Comparison of ENCODE assay signal across 14 cellular contexts in the genomic region with DNA sequence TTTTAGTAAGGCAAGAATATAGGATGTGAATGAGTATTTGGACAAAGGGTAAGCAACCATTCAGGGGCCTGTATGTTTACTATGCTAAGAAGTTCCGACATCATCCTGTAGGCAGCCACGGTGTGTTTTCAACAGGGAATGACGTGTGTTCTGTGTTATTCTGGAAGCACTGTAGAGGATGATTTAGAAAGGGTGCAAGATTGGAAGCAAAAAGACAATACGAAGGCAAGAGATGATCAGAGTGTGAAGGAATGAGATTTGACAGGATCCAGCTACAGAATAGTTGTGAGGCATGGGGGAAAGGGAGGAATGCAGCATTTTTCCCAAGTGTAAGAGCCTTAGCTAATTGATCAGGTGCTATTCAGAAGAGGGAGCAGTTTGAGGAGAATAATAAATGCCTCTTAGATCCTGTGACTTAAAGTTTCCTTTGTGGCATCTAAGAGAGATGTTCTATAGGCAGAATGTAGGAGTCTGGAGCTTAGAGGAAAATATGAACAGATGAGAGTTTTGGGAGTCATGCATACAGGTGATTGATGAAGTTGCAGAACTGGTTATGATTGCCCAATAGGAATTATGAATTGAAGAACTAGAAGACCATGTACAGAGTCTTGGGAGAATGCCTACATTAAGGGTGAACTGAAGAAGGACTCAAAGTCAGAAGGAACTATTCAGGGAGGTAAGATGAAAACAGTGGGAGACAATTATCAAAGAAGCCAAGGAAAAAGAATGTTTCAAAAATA. TPM values are rescaled to one million over a fixed set of nuclear protein-coding genes. Genes with fewer than 3 reads are reported as not detected.
DNase-seq lines count a peak whose midpoint lies in the region; ATAC-seq, FAIRE-seq and TF ChIP-seq lines count a peak whose summit lies in the region.
"Had no signal": no experiment of that assay in that cellular context is flagged by ENCODE, and none has a peak within 500 bp of the region (broad histone marks: within the 10 kb centered on the region; RNA-seq: fewer than 3 reads in every experiment).

No MANE protein-coding gene starts in this region.

- H2AFZ ChIP-seq in IMR-90 (replicated peaks; ENCODE audit: low read length, poor library complexity) (no peak overlapping the region), GM12878 (ENCODE audit: control insufficient read depth, low read depth, low read length) (no peak overlapping the region)

- TF ChIP-seq RAD21 in IMR-90 (IDR thresholded peaks at IDR 0.05; ENCODE audit: low read length) (no peak), GM12878 (IDR thresholded peaks at IDR 0.05; ENCODE audit: insufficient read depth, low read depth, low read length) (no peak)

- no peak for FAIRE-seq in GM12878 (lab: Jason Lieb, UNC)
- FAIRE-seq: D721Med had no signal

- peaks cover 65% of the 10 kb centered on the region for H3K36me3 Mint-ChIP-seq in CD4-positive, alpha-beta T cell (ENCODE audit: low read depth)
- H3K36me3 Mint-ChIP-seq in mesothelial cell of epicardium = peaks cover 23% of the 10 kb centered on the region

- peak overlapping the region; percentile 96 for H3K27ac Mint-ChIP-seq in CD4-positive, alpha-beta T cell
- H3K27ac Mint-ChIP-seq in mesothelial cell of epicardium = peak overlapping the region; percentile 98

- H3K9me3 Mint-ChIP-seq in CD4-positive, alpha-beta T cell = no peaks in the 10 kb centered on the region
- H3K9me3 Mint-ChIP-seq in mesothelial cell of epicardium = no peaks in the 10 kb centered on the region
- H3K9me3 Mint-ChIP-seq: naive B cell had no signal

- H2BK15ac ChIP-seq in IMR-90 (ENCODE audit: low read depth, low read length) = no peak overlapping the region

- no peaks in the 10 kb centered on the region for H3K27me3 Mint-ChIP-seq in CD4-positive, alpha-beta T cell
- H3K27me3 Mint-ChIP-seq in mesothelial cell of epicardium (ENCODE audit: low read depth) = no peaks in the 10 kb centered on the region
- H3K27me3 Mint-ChIP-seq: naive B cell had no signal

- intact Hi-C loops in CD4-positive, alpha-beta T cell (cut with DNase I, micrococcal nuclease) = loop anchor here (5.0 to 10.0 kb wide), 4 partner anchors 156 to 1476 kb away; a partner anchor contains a TSS
- intact Hi-C loops in IMR-90 (cut with micrococcal nuclease) = no loop called here
- intact Hi-C loops in GM12878 (cut with micrococcal nuclease; ENCODE audit: unreplicated experiment) = loop anchor here (5.0 kb wide), 3 partner anchors 36 to 504 kb away; partner anchors contain the start of gene KLF9
- intact Hi-C loops in left colon (cut with DNase I, micrococcal nuclease) = loop anchor here in 1 of 2 donors (10.0 kb wide), 1 partner anchor 74 kb away; no protein-coding TSS in a partner anchor

- H3K4me3 ChIP-seq in IMR-90 (ENCODE audit: insufficient read depth, low read depth, low read length) = no peak overlapping the region
- peak overlapping the region; percentile 85 for H3K4me3 ChIP-seq in GM12878
- H3K4me3 ChIP-seq: thyroid gland had no signal

- dilution Hi-C loops in IMR-90 (cut with HindIII; ENCODE audit: low sequenced_read_pairs, unreplicated experiment) = no loop called here

- no peak overlapping the region for H3K18ac ChIP-seq in IMR-90 (ENCODE audit: low read depth, low read length)

- TF ChIP-seq POLR2A in IMR-90 (IDR thresholded peaks at IDR 0.05; ENCODE audit: low read depth, low read length) (0 out of 2 replicates have a peak, but pooled peaks have one; percentile 19), GM12878 (IDR thresholded peaks at IDR 0.05; ENCODE audit: low read depth, low read length) (no peak)

- H3K4ac ChIP-seq in IMR-90 (ENCODE audit: low read depth, low read length) = no peak overlapping the region; the same call in 1 of the 2 replicates

- no peak overlapping the region for H2BK120ac ChIP-seq in IMR-90 (ENCODE audit: low read depth, low read length)

- no peak overlapping the region for H2AK9ac ChIP-seq in IMR-90 (replicated peaks; ENCODE audit: low read depth, low read length, poor library complexity)

- WGBS in IMR-90 (ENCODE audit: extremely low coverage in 2 of 2, insufficient read length in 1 of 2), 2 experiments = 83% methylated on average over 4 of the region's 4 CpGs; no CpG with 5 or more reads in 1 of the 2 experiments
- 97% methylated on average over 4 of the region's 4 CpGs for WGBS in GM12878 (ENCODE audit: insufficient coverage, insufficient replicate concordance, low lambda C conversion rate, missing lambda C conversion rate)

- H2BK20ac ChIP-seq in IMR-90 (ENCODE audit: low read depth, low read length) = no peak overlapping the region

- peaks cover 22 to 67% of the 10 kb centered on the region in 2 experiments for H3K79me1 ChIP-seq in IMR-90 (ENCODE audit: low read depth in 1 of 2, low read length in 2 of 2)

- CTCF ChIA-PET in CD4-positive, alpha-beta T cell (lab: Charles Lee) = no interaction called here
- CTCF ChIA-PET in IMR-90 (lab: Yijun Ruan, JAX) = no interaction called here
- CTCF ChIA-PET in GM12878 (lab: Yijun Ruan, JAX) = interaction anchor here (1.0 to 1.2 kb wide), 2 partner anchors 79 to 341 kb away, joined by 3 to 4 read pairs; no protein-coding TSS in a partner anchor

- peak overlapping the region; percentile 23 for H2BK5ac ChIP-seq in IMR-90 (ENCODE audit: low read depth, low read length, poor library complexity, severe bottlenecking)

- POLR2A ChIA-PET in CD4-positive, alpha-beta T cell (lab: Charles Lee) = interaction anchor here (1.2 to 2.8 kb wide), 2 partner anchors 10 to 158 kb away, joined by 3 to 8 read pairs; no protein-coding TSS in a partner anchor
- POLR2A ChIA-PET in IMR-90 (lab: Charles Lee; ENCODE audit: unreplicated experiment) = no interaction called here
- POLR2A ChIA-PET in GM12878 (lab: Charles Lee) = interaction anchor here (1.1 to 1.4 kb wide), 2 partner anchors 146 to 153 kb away, joined by 3 to 4 read pairs; partner anchors contain the start of gene KLF9

- in situ Hi-C loops in IMR-90 (cut with MboI; ENCODE audit: low sequenced_read_pairs) = no loop called here
- in situ Hi-C loops in GM12878 (cut with MboI) = loop anchor here (5.0 to 25.0 kb wide), 3 partner anchors 156 to 1651 kb away; partner anchors contain the start of genes ABHD17B, C9orf85 and PTAR1

- H4K5ac ChIP-seq in IMR-90 (ENCODE audit: low read depth, low read length) = no peak overlapping the region; the same call in 1 of the 2 replicates

- no peak for ATAC-seq in CD4-positive, alpha-beta T cell (ENCODE audit: poor library complexity)
- ATAC-seq in IMR-90 (ENCODE audit: low read depth) (no peak), GM12878 (no peak), left colon (no peak), HG03342 (IDR thresholded peaks at IDR 0.05; ENCODE audit: unreplicated experiment) (no peak), HG03439 (IDR thresholded peaks at IDR 0.05; ENCODE audit: unreplicated experiment) (no peak)

- no peak overlapping the region for H3K14ac ChIP-seq in IMR-90 (replicated peaks; ENCODE audit: low read depth, low read length)

- H3K9me3 ChIP-seq in CD4-positive, alpha-beta T cell (ENCODE audit: control insufficient read depth, low read length) = no peaks in the 10 kb centered on the region
- H3K9me3 ChIP-seq in IMR-90 (ENCODE audit: control insufficient read depth, insufficient read depth, low read length) (0 out of 2 replicates have a peak, but pooled peaks cover 2% of the 10 kb centered on the region), GM12878 (replicated peaks; ENCODE audit: control insufficient read depth, insufficient read depth, low read length) (no peaks in the 10 kb centered on the region; the same call in 2 of the 3 replicates)
- H3K9me3 ChIP-seq: thyroid gland had no signal

- H4K20me1 ChIP-seq in IMR-90 (ENCODE audit: insufficient read depth, low read length) (peaks cover 25% of the 10 kb centered on the region), GM12878 (ENCODE audit: control insufficient read depth, insufficient read depth) (no peaks in the 10 kb centered on the region)

- no peak overlapping the region for H2AK5ac ChIP-seq in IMR-90 (ENCODE audit: low read depth, low read length)

- no peak overlapping the region for H4K8ac ChIP-seq in IMR-90 (ENCODE audit: low read depth in 2 of 2, low read length in 2 of 2)

- H3K79me2 ChIP-seq in GM12878 (ENCODE audit: control insufficient read depth, insufficient read depth, low read length) = peaks cover 56% of the 10 kb centered on the region

- peaks cover 6% of the 10 kb centered on the region for H3K9me1 ChIP-seq in IMR-90 (ENCODE audit: insufficient read depth, low read length)

- SMC1A ChIA-PET in GM12878 (lab: Charles Lee; ENCODE audit: uncharacterized antibody, unreplicated experiment) = interaction anchor here (0.7 to 1.6 kb wide), 7 partner anchors 11 to 158 kb away, joined by 3 to 4 read pairs (median 3); no protein-coding TSS in a partner anchor

- H3K56ac ChIP-seq in IMR-90 (ENCODE audit: extremely low read depth, insufficient read depth, low read length) = no peak overlapping the region

- H3K27me3 ChIP-seq in CD4-positive, alpha-beta T cell (ENCODE audit: control insufficient read depth, insufficient read depth, low read length) = no peaks in the 10 kb centered on the region
- H3K27me3 ChIP-seq in IMR-90 (ENCODE audit: control insufficient read depth, insufficient read depth, low read length) = no peaks in the 10 kb centered on the region
- no peaks in the 10 kb centered on the region for H3K27me3 ChIP-seq in GM12878 (replicated peaks in 1 of 2; ENCODE audit: control insufficient read depth in 2 of 2, insufficient read depth in 2 of 2, low read length in 1 of 2)
- H3K27me3 ChIP-seq: dorsolateral prefrontal cortex, thyroid gland had no signal

- peak overlapping the region; percentile 93 for H3K4me3 Mint-ChIP-seq in CD4-positive, alpha-beta T cell
- H3K4me3 Mint-ChIP-seq in mesothelial cell of epicardium = peak overlapping the region; percentile 89

- RAD21 ChIA-PET in GM12878 (lab: Charles Lee; ENCODE audit: unreplicated experiment) = interaction anchor here (0.9 kb wide), 1 partner anchor 341 kb away, joined by 3 read pairs; no protein-coding TSS in a partner anchor

- no peak for TF ChIP-seq EP300 in GM12878 (IDR thresholded peaks at IDR 0.05; ENCODE audit: borderline replicate concordance in 1 of 2, control insufficient read depth in 1 of 2, low read depth in 2 of 2, low read length in 2 of 2)

- TF ChIP-seq CTCF in CD4-positive, alpha-beta T cell (IDR thresholded peaks at IDR 0.05) = no peak
- TF ChIP-seq CTCF in IMR-90 (conservative IDR thresholded peaks at IDR 0.05; ENCODE audit: low read depth, low read length) (no peak), GM12878 (IDR thresholded peaks at IDR 0.05 in 2 of 3, conservative IDR thresholded peaks at IDR 0.05 in 1 of 3; ENCODE audit: control insufficient read depth in 2 of 3, extremely low read depth in 1 of 3, insufficient read depth in 1 of 3, low read depth in 3 of 3, low read length in 3 of 3) (no peak), mesothelial cell of epicardium (IDR thresholded peaks at IDR 0.05; ENCODE audit: unreplicated experiment) (no peak), GM10266 (IDR thresholded peaks at IDR 0.05; ENCODE audit: control insufficient read depth, insufficient read depth, low read depth, missing control alignments) (no peak)

- H3K36me3 ChIP-seq in IMR-90 (ENCODE audit: control insufficient read depth, insufficient read depth, low read length) (peaks cover 24% of the 10 kb centered on the region), GM12878 (ENCODE audit: control insufficient read depth in 2 of 2, insufficient read depth in 2 of 2, low read length in 1 of 2) (peaks cover 0 to 18% of the 10 kb centered on the region in 2 experiments; a peak in 1 of 4 replicates)

- H3K4me2 ChIP-seq in IMR-90 (ENCODE audit: low read depth, low read length) = peak overlapping the region; percentile 75; the same call in 1 of the 2 replicates
- H3K4me2 ChIP-seq in GM12878 (ENCODE audit: control insufficient read depth, insufficient read depth) = peak overlapping the region; percentile 23

- peaks cover 62% of the 10 kb centered on the region for H3K4me1 Mint-ChIP-seq in CD4-positive, alpha-beta T cell (ENCODE audit: low read depth)
- H3K4me1 Mint-ChIP-seq in mesothelial cell of epicardium = peaks cover 58% of the 10 kb centered on the region

- no peak for DNase-seq in CD4-positive, alpha-beta T cell
- DNase-seq in IMR-90 (peak; percentile 21), GM12878 (ENCODE audit: low read depth, low spot score) (no peak), mesothelial cell of epicardium (ENCODE audit: low spot score in 2 of 2, unreplicated experiment in 2 of 2) (no peak), GM10266 (ENCODE audit: extremely low spot score) (no peak), left colon (no peak)
- DNase-seq: dorsolateral prefrontal cortex; NCI-H524 treated with DMSO at 0.1 percent for 48 hours; stimulated activated CD4-positive, alpha-beta T cell treated with anti-CD3 and anti-CD28 coated beads, Interleukin-2, amount 100 ng/mL, for 48 hours; thyroid gland had no signal

- H3K9ac ChIP-seq in IMR-90 (ENCODE audit: low read depth, low read length) (no peak overlapping the region), GM12878 (ENCODE audit: control insufficient read depth, insufficient read depth, low read length) (no peak overlapping the region)

- no peak overlapping the region for H3K23ac ChIP-seq in IMR-90 (ENCODE audit: low read depth, low read length)

- BruUV-seq in IMR-90 (replicated peaks; lab: Mats Ljungman, UMichigan) (no TSS peak), GM12878 (replicated peaks; lab: Mats Ljungman, UMichigan) (no TSS peak)

- H3K4me1 ChIP-seq in IMR-90 (ENCODE audit: control insufficient read depth, insufficient read depth, low read length) (peaks cover 25% of the 10 kb centered on the region), GM12878 (ENCODE audit: control insufficient read depth, insufficient read depth, low read length) (peaks cover 14% of the 10 kb centered on the region)

- H3K27ac ChIP-seq in CD4-positive, alpha-beta T cell (ENCODE audit: low read depth, low read length) = no peak overlapping the region
- no peak overlapping the region for H3K27ac ChIP-seq in IMR-90 (ENCODE audit: insufficient read depth, low read length)
- peak overlapping the region; percentile 43 for H3K27ac ChIP-seq in GM12878 (ENCODE audit: control insufficient read depth, insufficient read depth)
- H3K27ac ChIP-seq: dorsolateral prefrontal cortex, thyroid gland had no signal

- no peak overlapping the region for H4K91ac ChIP-seq in IMR-90 (ENCODE audit: insufficient read depth, low read depth, low read length)

RNA-seq across cellular contexts. Expression of gene SMC5, which starts 2.5 kb away (rescaled TPM):
- 10 to 100 TPM; 37.7 to 38.1 TPM for total RNA-seq in CD4-positive, alpha-beta T cell
- total RNA-seq in IMR-90 (2012; rRNA removed) (12.0 and 25.8 TPM in 2 replicates), GM12878 (2014; rRNA removed) (27.1 and 30.6 TPM in 2 replicates), GM12878 (2014; rRNA removed; fragmentation: Illumina TruSeq; extraction: Trizol) (47.1 and 49.2 TPM in 2 replicates), GM12878 (2021) (21.1 and 21.7 TPM in 2 replicates), mesothelial cell of epicardium (48.9 to 56.2 TPM (median 49.3 TPM) in 3 replicates), left colon (10 to 100 TPM; 29.0 to 36.7 TPM)
- polyA plus RNA-seq in IMR-90 (2012; rRNA removed) (10.4 and 13.3 TPM in 2 replicates), GM12878 (2011; rRNA removed) (25.0 and 48.2 TPM in 2 replicates), GM12878 (2014; fragmentation: Illumina TruSeq; extraction: Trizol) (38.7 and 53.9 TPM in 2 replicates), GM12878 (2014; fragmentation: Nextera tagmentation; extraction: Ambion mirVana) (1 to 10 TPM; 6.5 to 7.2 TPM), GM12878 (2014; rRNA removed) (19.8 and 22.5 TPM in 2 replicates), GM12878 (2016; fragmentation: Nextera tagmentation; extraction: Ambion mirVana) (10 to 100 TPM; 16.4 to 23.3 TPM)
- polyA plus RNA-seq in IMR-90 (2012; cell fraction: cytosol; rRNA removed) = 1.6 and 2.3 TPM in 2 replicates
- polyA plus RNA-seq in IMR-90 (2012; cell fraction: nucleus; rRNA removed; ENCODE audit: low replicate concordance) = 5.2 and 23.3 TPM in 2 replicates
- 63.3 and 78.4 TPM in 2 replicates for total RNA-seq in GM12878 (2013; cell fraction: nucleolus; rRNA removed)
- polyA plus RNA-seq in GM12878 (2011; ENCODE audit: low read depth) = 8.7 TPM
- polyA plus RNA-seq in GM12878 (2011; cell fraction: cytosol; rRNA removed) = 6.8 and 7.5 TPM in 2 replicates
- polyA plus RNA-seq in GM12878 (2011; cell fraction: nucleus; rRNA removed) = 16.7 and 31.1 TPM in 2 replicates
- 15.6 and 17.3 TPM in 2 replicates for polyA plus RNA-seq in GM12878 (2012)
- 11.3 and 13.8 TPM in 2 replicates for polyA minus RNA-seq in GM12878 (2011; rRNA and poly(A)+ RNA removed)
- polyA minus RNA-seq in GM12878 (2011; cell fraction: cytosol; rRNA and poly(A)+ RNA removed) = 7.2 and 15.9 TPM in 2 replicates
- 17.5 and 24.8 TPM in 2 replicates for polyA minus RNA-seq in GM12878 (2011; cell fraction: nucleus; rRNA and poly(A)+ RNA removed)
